In the genomic region with DNA sequence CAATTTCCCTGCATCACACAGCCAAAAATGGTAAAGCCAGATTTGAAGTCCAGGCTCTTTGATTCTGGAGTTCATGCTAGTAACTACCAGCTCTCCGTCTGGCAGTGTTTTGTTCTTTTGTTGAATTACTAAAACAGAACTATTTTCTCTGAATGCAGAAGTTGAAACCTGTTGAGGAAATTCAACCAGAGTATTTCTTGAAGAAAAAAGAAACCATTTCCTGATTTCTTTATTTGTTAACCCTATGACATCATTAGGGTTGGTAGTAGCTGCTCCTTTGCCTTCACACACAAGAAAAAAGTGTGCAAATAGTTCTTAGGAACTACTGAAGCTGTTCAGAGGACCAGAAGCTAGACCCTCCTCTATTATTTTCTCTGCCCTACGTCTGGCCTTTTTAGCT, we compare ENCODE assay signal across 9 cellular contexts. TPM values are rescaled to one million over a fixed set of nuclear protein-coding genes. Genes with fewer than 3 reads are reported as not detected.
DNase-seq lines count a peak whose midpoint lies in the region; ATAC-seq and TF ChIP-seq lines count a peak whose summit lies in the region.
"Had no signal": no experiment of that assay in that cellular context is flagged by ENCODE, and none has a peak within 500 bp of the region (broad histone marks: within the 10 kb centered on the region; RNA-seq: fewer than 3 reads in every experiment).

No MANE protein-coding gene starts in this region.

- DNase-seq in activated CD4-positive, alpha-beta T cell treated with anti-CD3 and anti-CD28 coated beads, Interleukin-2, amount 10 ng/mL, durations not matched to agents 24 days and 14 days, result peak; percentile 75
- no peak for DNase-seq in activated CD4-positive, alpha-beta T cell treated with anti-CD3 and anti-CD28 coated beads, Interleukin-2, amount 50 U/mL, for 1 hour
- DNase-seq in MV-4-11 (lab: John Stamatoyannopoulos, UW) (peak; percentile 94), coronary artery (ENCODE audit: low spot score) (no peak), glutamatergic neuron (no peak), DMS53 (lab: John Stamatoyannopoulos, UW) (no peak)
- DNase-seq in stimulated activated naive B cell treated with anti-CD40 and anti-IgM and Interleukin-4, amounts not matched to agents 10 μg/mL and 1 μg/mL and 100 μg/mL, for 72 hours, result no peak
- DNase-seq: NCI-H2081 had no signal

- peaks cover 4% of the 10 kb centered on the region for H3K9me3 Mint-ChIP-seq in activated CD4-positive, alpha-beta T cell treated with anti-CD3 and anti-CD28 coated beads, Interleukin-2, amount 10 ng/mL, durations not matched to agents 24 days and 14 days
- H3K9me3 Mint-ChIP-seq in stimulated activated naive B cell treated with anti-CD40 and anti-IgM and Interleukin-4, amounts not matched to agents 10 μg/mL and 1 μg/mL and 100 μg/mL, for 72 hours, result no peaks in the 10 kb centered on the region
- no peaks in the 10 kb centered on the region for H3K9me3 Mint-ChIP-seq in glutamatergic neuron (ENCODE audit: unreplicated experiment)

- H3K4me3 ChIP-seq in coronary artery, result no peak overlapping the region

- H3K4me1 Mint-ChIP-seq in activated CD4-positive, alpha-beta T cell treated with anti-CD3 and anti-CD28 coated beads, Interleukin-2, amount 10 ng/mL, durations not matched to agents 24 days and 14 days, result peaks cover 82% of the 10 kb centered on the region
- H3K4me1 Mint-ChIP-seq in stimulated activated naive B cell treated with anti-CD40 and anti-IgM and Interleukin-4, amounts not matched to agents 10 μg/mL and 1 μg/mL and 100 μg/mL, for 72 hours, result peaks cover 47 to 78% of the 10 kb centered on the region in 2 donors
- peaks cover 5% of the 10 kb centered on the region for H3K4me1 Mint-ChIP-seq in glutamatergic neuron (ENCODE audit: low read depth, unreplicated experiment)

- intact Hi-C loops in activated CD4-positive, alpha-beta T cell treated with anti-CD3 and anti-CD28 coated beads, Interleukin-2, amount 10 ng/mL, durations not matched to agents 24 days and 14 days (cut with micrococcal nuclease), result loop anchor here (2.0 to 10.0 kb wide), 2 partner anchors 25 to 151 kb away; a partner anchor contains a TSS

- peak overlapping the region; percentile 91 for H3K27ac Mint-ChIP-seq in activated CD4-positive, alpha-beta T cell treated with anti-CD3 and anti-CD28 coated beads, Interleukin-2, amount 10 ng/mL, durations not matched to agents 24 days and 14 days
- H3K27ac Mint-ChIP-seq in stimulated activated naive B cell treated with anti-CD40 and anti-IgM and Interleukin-4, amounts not matched to agents 10 μg/mL and 1 μg/mL and 100 μg/mL, for 72 hours, result peak overlapping the region; percentile 93
- no peak overlapping the region for H3K27ac Mint-ChIP-seq in glutamatergic neuron (ENCODE audit: unreplicated experiment)

- TF ChIP-seq CTCF in coronary artery (IDR thresholded peaks at IDR 0.05) (no peak), glutamatergic neuron (IDR thresholded peaks at IDR 0.05; ENCODE audit: partially characterized antibody, unreplicated experiment) (no peak)

- no peaks in the 10 kb centered on the region for H3K27me3 Mint-ChIP-seq in activated CD4-positive, alpha-beta T cell treated with anti-CD3 and anti-CD28 coated beads, Interleukin-2, amount 10 ng/mL, durations not matched to agents 24 days and 14 days
- no peaks in the 10 kb centered on the region for H3K27me3 Mint-ChIP-seq in stimulated activated naive B cell treated with anti-CD40 and anti-IgM and Interleukin-4, amounts not matched to agents 10 μg/mL and 1 μg/mL and 100 μg/mL, for 72 hours
- no peaks in the 10 kb centered on the region for H3K27me3 Mint-ChIP-seq in glutamatergic neuron (ENCODE audit: unreplicated experiment)

- H3K36me3 Mint-ChIP-seq in activated CD4-positive, alpha-beta T cell treated with anti-CD3 and anti-CD28 coated beads, Interleukin-2, amount 10 ng/mL, durations not matched to agents 24 days and 14 days (ENCODE audit: low read depth), result peaks cover 36% of the 10 kb centered on the region
- H3K36me3 Mint-ChIP-seq in stimulated activated naive B cell treated with anti-CD40 and anti-IgM and Interleukin-4, amounts not matched to agents 10 μg/mL and 1 μg/mL and 100 μg/mL, for 72 hours, result peaks cover 13 to 19% of the 10 kb centered on the region in 2 donors
- H3K36me3 Mint-ChIP-seq in glutamatergic neuron (ENCODE audit: unreplicated experiment), result peaks cover 5% of the 10 kb centered on the region

- peak overlapping the region; percentile 62 for H3K4me3 Mint-ChIP-seq in activated CD4-positive, alpha-beta T cell treated with anti-CD3 and anti-CD28 coated beads, Interleukin-2, amount 10 ng/mL, durations not matched to agents 24 days and 14 days
- H3K4me3 Mint-ChIP-seq in stimulated activated naive B cell treated with anti-CD40 and anti-IgM and Interleukin-4, amounts not matched to agents 10 μg/mL and 1 μg/mL and 100 μg/mL, for 72 hours, result peak overlapping the region; percentile 19 to 48
- no peak overlapping the region for H3K4me3 Mint-ChIP-seq in glutamatergic neuron (ENCODE audit: unreplicated experiment)

- peak; percentile 79 to 84 for ATAC-seq in stimulated activated naive B cell treated with anti-CD40 and anti-IgM and Interleukin-4, amounts not matched to agents 10 μg/mL and 1 μg/mL and 100 μg/mL, for 72 hours (replicated peaks)
- ATAC-seq in HG03039 (IDR thresholded peaks at IDR 0.05; ENCODE audit: unreplicated experiment), result no peak

- H3K27ac ChIP-seq in coronary artery, result peak overlapping the region; percentile 73 to 82

RNA-seq across cellular contexts. Expression of a gene that starts 34.4 kb away (rescaled TPM):
- 48.8 and 54.2 TPM in 2 replicates for total RNA-seq in activated CD4-positive, alpha-beta T cell treated with anti-CD3 and anti-CD28 coated beads, Interleukin-2, amount 10 ng/mL, durations not matched to agents 24 days and 14 days
- total RNA-seq in glutamatergic neuron (ENCODE audit: unreplicated experiment), result 50.1 TPM

Comparison
In these comparisons a context has a peak if more than half of its experiments do, and no peak if none do; other contexts are left out.
1. DNase-seq: peak in activated CD4-positive, alpha-beta T cell treated with anti-CD3 and anti-CD28 coated beads, Interleukin-2, amount 10 ng/mL, durations not matched to agents 24 days and 14 days (single experiment) and MV-4-11 (single experiment); none in activated CD4-positive, alpha-beta T cell treated with anti-CD3 and anti-CD28 coated beads, Interleukin-2, amount 50 U/mL, for 1 hour (single experiment), coronary artery (single experiment), stimulated activated naive B cell treated with anti-CD40 and anti-IgM and Interleukin-4, amounts not matched to agents 10 μg/mL and 1 μg/mL and 100 μg/mL, for 72 hours (single experiment), glutamatergic neuron (single experiment) and DMS53 (single experiment).